ENCODE assay signal across 27 cellular contexts in the genomic region with DNA sequence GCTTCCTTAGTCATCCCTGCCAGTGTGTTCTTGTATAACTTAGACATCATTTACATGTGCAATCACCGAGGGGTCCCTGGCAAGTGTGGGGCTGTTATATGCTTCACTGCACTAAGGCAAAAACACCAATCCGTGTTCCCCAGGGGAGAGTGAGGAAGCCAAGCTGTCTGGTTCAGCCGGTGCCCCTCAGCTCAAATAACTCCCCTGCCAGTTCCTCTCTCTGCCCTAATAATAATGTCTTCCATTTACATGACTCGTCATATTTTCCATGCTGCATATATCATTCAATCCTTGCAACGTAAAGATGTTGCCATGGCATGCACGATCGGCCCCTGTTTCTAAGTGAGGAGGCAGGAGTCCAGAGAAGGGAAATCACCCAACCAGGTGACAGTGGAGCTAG. TPM values are rescaled to one million over a fixed set of nuclear protein-coding genes. Genes with fewer than 3 reads are reported as not detected.
DNase-seq lines count a peak whose midpoint lies in the region; ATAC-seq, FAIRE-seq and TF ChIP-seq lines count a peak whose summit lies in the region.
"Had no signal": no experiment of that assay in that cellular context is flagged by ENCODE, and none has a peak within 500 bp of the region (broad histone marks: within the 10 kb centered on the region; RNA-seq: fewer than 3 reads in every experiment).

No MANE protein-coding gene starts in this region.

- H3K4me2 ChIP-seq in A549 (no peak overlapping the region), K562 (ENCODE audit: insufficient read depth, low read length) (no peak overlapping the region)

- no peaks in the 10 kb centered on the region for H3K27me3 Mint-ChIP-seq in CD4-positive, alpha-beta memory T cell
- H3K27me3 Mint-ChIP-seq in activated naive CD8-positive, alpha-beta T cell treated with anti-CD3 and anti-CD28 coated beads, Interleukin-2, amount 50 U/mL, for 24 hours: no peaks in the 10 kb centered on the region
- H3K27me3 Mint-ChIP-seq: activated CD4-positive, alpha-beta memory T cell treated with anti-CD3 and anti-CD28 coated beads for 36 hours; brain; CD8-positive, alpha-beta memory T cell had no signal

- peaks cover 18 to 44% of the 10 kb centered on the region in 2 donors for H3K36me3 Mint-ChIP-seq in CD4-positive, alpha-beta memory T cell
- peaks cover 7% of the 10 kb centered on the region for H3K36me3 Mint-ChIP-seq in activated naive CD8-positive, alpha-beta T cell treated with anti-CD3 and anti-CD28 coated beads, Interleukin-2, amount 50 U/mL, for 24 hours (ENCODE audit: low read depth)

- no peaks in the 10 kb centered on the region for H3K9me1 ChIP-seq in K562 (ENCODE audit: control insufficient read depth, insufficient read depth, low read length)

- TF ChIP-seq EP300 in A549 (IDR thresholded peaks at IDR 0.05) (no peak), K562 (IDR thresholded peaks at IDR 0.05; ENCODE audit: low read length) (no peak)

- H4K20me1 ChIP-seq in K562 (replicated peaks; ENCODE audit: control insufficient read depth, insufficient read depth, low read length): 0 out of 2 replicates have a peak, but pooled peaks cover 4% of the 10 kb centered on the region

- POLR2A ChIA-PET in A549 (lab: Yijun Ruan, JAX): no interaction called here
- POLR2A ChIA-PET in CD4-positive, alpha-beta memory T cell (lab: Charles Lee; ENCODE audit: partially characterized antibody): interaction anchor here (3.1 kb wide), 1 partner anchor 97 kb away, joined by 20 read pairs; no protein-coding TSS in a partner anchor
- POLR2A ChIA-PET in K562 (lab: Yijun Ruan, JAX): no interaction called here

- H3K9me3 ChIP-seq in A549: no peaks in the 10 kb centered on the region
- no peaks in the 10 kb centered on the region for H3K9me3 ChIP-seq in CD4-positive, alpha-beta memory T cell (ENCODE audit: control insufficient read depth in 1 of 2, low read length in 2 of 2)
- no peaks in the 10 kb centered on the region for H3K9me3 ChIP-seq in K562 (replicated peaks; ENCODE audit: control insufficient read depth, insufficient read depth, low read depth, low read length)
- H3K9me3 ChIP-seq: esophagus muscularis mucosa, lower lobe of right lung, psoas muscle had no signal

- no peak for FAIRE-seq in A549 (lab: Jason Lieb, UNC)
- no peak for FAIRE-seq in K562 (lab: Jason Lieb, UNC)
- FAIRE-seq: frontal cortex, islet of Langerhans, urothelium cell line had no signal

- in situ Hi-C loops in K562 (cut with MboI): loop anchor here (10.0 kb wide), 1 partner anchor 222 kb away; no protein-coding TSS in a partner anchor

- peaks cover 30% of the 10 kb centered on the region for H3K36me3 ChIP-seq in CD4-positive, alpha-beta memory T cell (ENCODE audit: insufficient read depth, low read length)
- peaks cover 6% of the 10 kb centered on the region; the same call in 2 of the 3 replicates for H3K36me3 ChIP-seq in K562 (ENCODE audit: control insufficient read depth, insufficient read depth, low read length)

- TF ChIP-seq CTCF in A549 (IDR thresholded peaks at IDR 0.05) (no peak), K562 (IDR thresholded peaks at IDR 0.05 in 2 of 3, conservative IDR thresholded peaks at IDR 0.05 in 1 of 3; ENCODE audit: insufficient read depth in 2 of 3, low read depth in 1 of 3, low read length in 3 of 3) (no peak)

- H3K4me3 Mint-ChIP-seq in CD4-positive, alpha-beta memory T cell: no peak overlapping the region
- no peak overlapping the region for H3K4me3 Mint-ChIP-seq in activated naive CD8-positive, alpha-beta T cell treated with anti-CD3 and anti-CD28 coated beads, Interleukin-2, amount 50 U/mL, for 24 hours
- H3K4me3 Mint-ChIP-seq: activated CD4-positive, alpha-beta memory T cell treated with anti-CD3 and anti-CD28 coated beads for 36 hours; brain; CD8-positive, alpha-beta memory T cell had no signal

- ATAC-seq in A549 (no peak), K562 (no peak), esophagus mucosa (no peak)
- ATAC-seq in activated naive CD8-positive, alpha-beta T cell treated with anti-CD3 and anti-CD28 coated beads, Interleukin-2, amount 50 U/mL, for 24 hours: no peak
- ATAC-seq: lower lobe of right lung, psoas muscle had no signal

- H2AFZ ChIP-seq in K562 (ENCODE audit: low read depth, low read length): no peak overlapping the region

- no peaks in the 10 kb centered on the region for H3K79me2 ChIP-seq in K562 (ENCODE audit: control insufficient read depth, insufficient read depth, low read length)

- no peak overlapping the region for H3K4me3 ChIP-seq in A549
- no peak overlapping the region for H3K4me3 ChIP-seq in CD4-positive, alpha-beta memory T cell (ENCODE audit: low read length in 2 of 2)
- no peak overlapping the region for H3K4me3 ChIP-seq in K562
- H3K4me3 ChIP-seq: esophagus muscularis mucosa, lower lobe of right lung, psoas muscle had no signal

- no TSS peak for BruUV-seq in K562 (replicated peaks; lab: Mats Ljungman, UMichigan)

- H3K9ac ChIP-seq in K562 (ENCODE audit: insufficient read depth in 1 of 2, low read depth in 2 of 2, low read length in 2 of 2): no peak overlapping the region

- no peak overlapping the region for H3K27ac ChIP-seq in A549
- H3K27ac ChIP-seq in CD4-positive, alpha-beta memory T cell (ENCODE audit: low read depth, low read length): no peak overlapping the region
- no peak overlapping the region for H3K27ac ChIP-seq in K562 (ENCODE audit: extremely low read depth, low read depth, low read length)
- H3K27ac ChIP-seq: esophagus muscularis mucosa, lower lobe of right lung, psoas muscle had no signal

- H3K4me1 ChIP-seq in A549 (no peaks in the 10 kb centered on the region), K562 (replicated peaks in 1 of 2; ENCODE audit: control insufficient read depth in 2 of 2, insufficient read depth in 2 of 2, low read length in 2 of 2) (no peaks in the 10 kb centered on the region)
- H3K4me1 ChIP-seq in CD4-positive, alpha-beta memory T cell (ENCODE audit: insufficient read depth, low read length): no peaks in the 10 kb centered on the region
- H3K4me1 ChIP-seq: esophagus muscularis mucosa, lower lobe of right lung, psoas muscle had no signal

- 87% methylated on average over 7 of the region's 7 CpGs for WGBS in A549 (ENCODE audit: missing lambda C conversion rate)
- WGBS in K562 (ENCODE audit: insufficient coverage, low coverage, missing lambda C conversion rate): 13% methylated on average over 7 of the region's 7 CpGs

- CTCF ChIA-PET in A549 (lab: Yijun Ruan, JAX) (interaction anchor here (4.2 to 4.5 kb wide), 3 partner anchors 9 to 97 kb away, joined by 39 to 53 read pairs (median 46); no protein-coding TSS in a partner anchor), K562 (lab: Yijun Ruan, JAX; ENCODE audit: low intra/inter-chr PET ratio) (interaction anchor here (1.6 kb wide), 1 partner anchor 97 kb away, joined by 3 read pairs; no protein-coding TSS in a partner anchor)
- CTCF ChIA-PET in CD4-positive, alpha-beta memory T cell (lab: Charles Lee; ENCODE audit: partially characterized antibody): interaction anchor here (1.5 to 7.0 kb wide), 6 partner anchors 12 to 627 kb away, joined by 5 to 160 read pairs (median 24); a partner anchor contains a TSS

- H3K27ac Mint-ChIP-seq in CD4-positive, alpha-beta memory T cell: peak overlapping the region in 4 of 7 donors; percentile 47 to 58 (median 56)
- no peak overlapping the region for H3K27ac Mint-ChIP-seq in activated naive CD8-positive, alpha-beta T cell treated with anti-CD3 and anti-CD28 coated beads, Interleukin-2, amount 50 U/mL, for 24 hours
- H3K27ac Mint-ChIP-seq: activated CD4-positive, alpha-beta memory T cell treated with anti-CD3 and anti-CD28 coated beads for 36 hours had no signal

- H3K27me3 ChIP-seq in CD4-positive, alpha-beta memory T cell (ENCODE audit: insufficient read depth, low read length): no peaks in the 10 kb centered on the region
- H3K27me3 ChIP-seq in K562 (ENCODE audit: control insufficient read depth in 2 of 2, insufficient read depth in 2 of 2, low read length in 2 of 2): no peaks in the 10 kb centered on the region
- H3K27me3 ChIP-seq: esophagus muscularis mucosa had no signal

- no peak for DNase-seq in A549 (ENCODE audit: low read depth in 1 of 2, low spot score in 1 of 2)
- no peak for DNase-seq in CD4-positive, alpha-beta memory T cell
- DNase-seq in NCI-H1694 (lab: John Stamatoyannopoulos, UW): peak; percentile 32
- no peak for DNase-seq in K562 (ENCODE audit: extremely low read depth in 1 of 4, low spot score in 3 of 4)
- DNase-seq in activated naive CD8-positive, alpha-beta T cell treated with anti-CD3 and anti-CD28 coated beads, Interleukin-2, amount 50 U/mL, for 24 hours: no peak
- no peak for DNase-seq in NCI-H2196 (lab: John Stamatoyannopoulos, UW; ENCODE audit: unreplicated experiment)
- DNase-seq in Kasumi-1 (lab: John Stamatoyannopoulos, UW): no peak
- DNase-seq: activated CD4-positive, alpha-beta memory T cell treated with anti-CD3 and anti-CD28 coated beads for 36 hours; activated gamma-delta T cell; CD8-positive, alpha-beta memory T cell; DMS79 treated with DMSO at 0.1 percent for 48 hours; effector CD8-positive, alpha-beta T cell; H7; lower lobe of right lung; NCI-H2081; NCI-H524; psoas muscle; T-helper 9 cell had no signal

- H3K9me3 Mint-ChIP-seq in CD4-positive, alpha-beta memory T cell: no peaks in the 10 kb centered on the region
- H3K9me3 Mint-ChIP-seq in activated naive CD8-positive, alpha-beta T cell treated with anti-CD3 and anti-CD28 coated beads, Interleukin-2, amount 50 U/mL, for 24 hours: no peaks in the 10 kb centered on the region
- H3K9me3 Mint-ChIP-seq: activated CD4-positive, alpha-beta memory T cell treated with anti-CD3 and anti-CD28 coated beads for 36 hours; brain; CD8-positive, alpha-beta memory T cell had no signal

- H3K4me1 Mint-ChIP-seq in CD4-positive, alpha-beta memory T cell: peaks cover 0 to 16% (median 4%) of the 10 kb centered on the region in 4 donors
- H3K4me1 Mint-ChIP-seq in activated naive CD8-positive, alpha-beta T cell treated with anti-CD3 and anti-CD28 coated beads, Interleukin-2, amount 50 U/mL, for 24 hours: peaks cover 17% of the 10 kb centered on the region

- TF ChIP-seq RAD21 in A549 (conservative IDR thresholded peaks at IDR 0.05 in 1 of 2, IDR thresholded peaks at IDR 0.05 in 1 of 2) (no peak), K562 (CRISPR knock-in tag; conservative IDR thresholded peaks at IDR 0.05 in 1 of 2, IDR thresholded peaks at IDR 0.05 in 1 of 2) (no peak)

- TF ChIP-seq POLR2A in A549 (IDR thresholded peaks at IDR 0.05; ENCODE audit: low read length) (no peak), K562 (conservative IDR thresholded peaks at IDR 0.05) (no peak)

- intact Hi-C loops in CD4-positive, alpha-beta memory T cell (cut with micrococcal nuclease): no loop called here
- intact Hi-C loops in K562 (cut with micrococcal nuclease): loop anchor here (5.0 kb wide), 1 partner anchor 220 kb away; no protein-coding TSS in a partner anchor

RNA-seq across cellular contexts. Expression of a gene that starts 24.4 kb away (rescaled TPM):
- polyA plus RNA-seq in A549 (2011; rRNA removed) (39.1 and 49.5 TPM in 2 replicates), A549 (2017; fragmentation: RNase III; extraction: RNeasy Plus Mini Kit Qiagen cat#74134 plus additional on column Dnase treatment) (25.7 to 27.8 TPM (median 26.4 TPM) in 3 replicates), K562 (2011; rRNA removed) (90.9 and 102 TPM in 2 replicates), K562 (2014; fragmentation: Illumina TruSeq; extraction: Trizol) (58.9 and 66.4 TPM in 2 replicates), K562 (2014; fragmentation: Nextera tagmentation; extraction: Ambion mirVana) (10 to 100 TPM; 26.9 to 46.8 TPM), K562 (2014; rRNA removed) (46.0 and 49.9 TPM in 2 replicates)
- polyA plus RNA-seq in A549 (2012; cell fraction: cytosol; rRNA removed): 14.7 and 18.7 TPM in 2 replicates
- 9.2 and 12.5 TPM in 2 replicates for polyA plus RNA-seq in A549 (2012; cell fraction: nucleus; rRNA removed)
- polyA minus RNA-seq in A549 (2011; rRNA and poly(A)+ RNA removed): 63.4 and 64.2 TPM in 2 replicates
- 10 to 100 TPM; 10.9 to 11.0 TPM for total RNA-seq in CD4-positive, alpha-beta memory T cell
- polyA plus RNA-seq in CD4-positive, alpha-beta memory T cell: 1 to 10 TPM; 4.4 to 7.8 TPM
- total RNA-seq in K562 (2011; cell fraction: chromatin; rRNA removed; ENCODE audit: low replicate concordance): 90.8 and 103 TPM in 2 replicates
- 62.9 and 67.9 TPM in 2 replicates for total RNA-seq in K562 (2011; cell fraction: nucleolus; rRNA removed)
- 112 and 149 TPM in 2 replicates for total RNA-seq in K562 (2011; cell fraction: nucleoplasm; rRNA removed)
- total RNA-seq in K562 (2014; rRNA removed) (45.8 and 47.0 TPM in 2 replicates), K562 (2014; rRNA removed; fragmentation: Illumina TruSeq; extraction: Trizol) (80.0 and 86.4 TPM in 2 replicates), K562 (2015; rRNA removed; fragmentation: Illumina TruSeq; extraction: Trizol) (71.9 and 74.7 TPM in 2 replicates), K562 (2021) (64.5 and 74.2 TPM in 2 replicates), esophagus mucosa (15.9 TPM)
- polyA plus RNA-seq in K562 (2011; cell fraction: cytosol; rRNA removed): 51.9 and 99.8 TPM in 2 replicates
- polyA plus RNA-seq in K562 (2011; cell fraction: nucleus; rRNA removed): 26.4 and 44.3 TPM in 2 replicates
- 30.7 and 38.2 TPM in 2 replicates for polyA plus RNA-seq in K562 (2012)
- polyA minus RNA-seq in K562 (2011; rRNA and poly(A)+ RNA removed): 151 and 183 TPM in 2 replicates
- 51.7 and 72.3 TPM in 2 replicates for polyA minus RNA-seq in K562 (2011; cell fraction: cytosol; rRNA and poly(A)+ RNA removed)
- 25.2 and 47.9 TPM in 2 replicates for polyA minus RNA-seq in K562 (2011; cell fraction: nucleus; rRNA and poly(A)+ RNA removed)

RNA-seq across cellular contexts. Expression of a gene that starts 27.1 kb away (rescaled TPM):
- polyA plus RNA-seq in A549 (2011; rRNA removed) (30.1 and 34.6 TPM in 2 replicates), A549 (2017; fragmentation: RNase III; extraction: RNeasy Plus Mini Kit Qiagen cat#74134 plus additional on column Dnase treatment) (12.7 to 15.4 TPM (median 15.4 TPM) in 3 replicates), K562 (2011; rRNA removed) (35.6 and 37.5 TPM in 2 replicates), K562 (2014; fragmentation: Illumina TruSeq; extraction: Trizol) (25.0 and 27.3 TPM in 2 replicates), K562 (2014; fragmentation: Nextera tagmentation; extraction: Ambion mirVana) (10 to 100 TPM; 11.5 to 15.2 TPM), K562 (2014; rRNA removed) (19.2 and 21.3 TPM in 2 replicates)
- 9.2 and 11.3 TPM in 2 replicates for polyA plus RNA-seq in A549 (2012; cell fraction: cytosol; rRNA removed)
- 6.6 and 9.2 TPM in 2 replicates for polyA plus RNA-seq in A549 (2012; cell fraction: nucleus; rRNA removed)
- 14.3 and 16.6 TPM in 2 replicates for polyA minus RNA-seq in A549 (2011; rRNA and poly(A)+ RNA removed)
- total RNA-seq in CD4-positive, alpha-beta memory T cell: 10 to 100 TPM; 14.8 to 15.2 TPM
- 10 to 100 TPM; 25.2 to 30.5 TPM for polyA plus RNA-seq in CD4-positive, alpha-beta memory T cell
- total RNA-seq in K562 (2011; cell fraction: chromatin; rRNA removed; ENCODE audit: low replicate concordance): 23.9 and 24.2 TPM in 2 replicates
- total RNA-seq in K562 (2011; cell fraction: nucleolus; rRNA removed): 24.2 and 25.8 TPM in 2 replicates
- total RNA-seq in K562 (2011; cell fraction: nucleoplasm; rRNA removed): 26.2 and 36.1 TPM in 2 replicates
- total RNA-seq in K562 (2014; rRNA removed) (17.8 and 23.8 TPM in 2 replicates), K562 (2014; rRNA removed; fragmentation: Illumina TruSeq; extraction: Trizol) (21.6 and 23.9 TPM in 2 replicates), K562 (2015; rRNA removed; fragmentation: Illumina TruSeq; extraction: Trizol) (17.9 and 19.6 TPM in 2 replicates), K562 (2021) (15.3 and 15.5 TPM in 2 replicates), esophagus mucosa (20.1 TPM)
- polyA plus RNA-seq in K562 (2011; cell fraction: cytosol; rRNA removed): 27.6 and 37.8 TPM in 2 replicates
- 19.0 and 21.7 TPM in 2 replicates for polyA plus RNA-seq in K562 (2011; cell fraction: nucleus; rRNA removed)
- polyA plus RNA-seq in K562 (2012): 17.0 and 25.2 TPM in 2 replicates
- polyA minus RNA-seq in K562 (2011; rRNA and poly(A)+ RNA removed): 27.7 and 28.8 TPM in 2 replicates
- polyA minus RNA-seq in K562 (2011; cell fraction: cytosol; rRNA and poly(A)+ RNA removed): 8.5 and 12.5 TPM in 2 replicates
- 4.6 and 7.3 TPM in 2 replicates for polyA minus RNA-seq in K562 (2011; cell fraction: nucleus; rRNA and poly(A)+ RNA removed)

RNA-seq across cellular contexts. Expression of a gene that starts 31.5 kb away (rescaled TPM):
- 0.13 TPM in 1 of 2 replicates, not detected in the other for polyA plus RNA-seq in A549 (2011; rRNA removed)
- not detected in 2 replicates for polyA plus RNA-seq in A549 (2012; cell fraction: cytosol; rRNA removed)
- not detected in 2 replicates for polyA plus RNA-seq in A549 (2012; cell fraction: nucleus; rRNA removed)
- not detected in 3 replicates for polyA plus RNA-seq in A549 (2017; fragmentation: RNase III; extraction: RNeasy Plus Mini Kit Qiagen cat#74134 plus additional on column Dnase treatment)
- not detected in 2 replicates for polyA minus RNA-seq in A549 (2011; rRNA and poly(A)+ RNA removed)
- not detected for total RNA-seq in CD4-positive, alpha-beta memory T cell
- polyA plus RNA-seq in CD4-positive, alpha-beta memory T cell: not detected
- not detected in 2 replicates for total RNA-seq in K562 (2011; cell fraction: chromatin; rRNA removed; ENCODE audit: low replicate concordance)
- total RNA-seq in K562 (2011; cell fraction: nucleolus; rRNA removed): not detected in 2 replicates
- total RNA-seq in K562 (2011; cell fraction: nucleoplasm; rRNA removed): not detected in 2 replicates
- not detected in 2 replicates for total RNA-seq in K562 (2014; rRNA removed)
- total RNA-seq in K562 (2014; rRNA removed; fragmentation: Illumina TruSeq; extraction: Trizol): not detected in 2 replicates
- total RNA-seq in K562 (2015; rRNA removed; fragmentation: Illumina TruSeq; extraction: Trizol): not detected in 2 replicates
- not detected in 2 replicates for total RNA-seq in K562 (2021)
- polyA plus RNA-seq in K562 (2011; rRNA removed): not detected in 2 replicates
- polyA plus RNA-seq in K562 (2011; cell fraction: cytosol; rRNA removed): not detected in 2 replicates
- polyA plus RNA-seq in K562 (2011; cell fraction: nucleus; rRNA removed): not detected in 2 replicates
- 0.07 TPM in 1 of 2 replicates, not detected in the other for polyA plus RNA-seq in K562 (2012)
- not detected in 2 replicates for polyA plus RNA-seq in K562 (2014; fragmentation: Illumina TruSeq; extraction: Trizol)
- polyA plus RNA-seq in K562 (2014; fragmentation: Nextera tagmentation; extraction: Ambion mirVana): not detected
- polyA plus RNA-seq in K562 (2014; rRNA removed): not detected in 2 replicates
- polyA minus RNA-seq in K562 (2011; rRNA and poly(A)+ RNA removed): not detected in 2 replicates
- polyA minus RNA-seq in K562 (2011; cell fraction: cytosol; rRNA and poly(A)+ RNA removed): not detected in 2 replicates
- polyA minus RNA-seq in K562 (2011; cell fraction: nucleus; rRNA and poly(A)+ RNA removed): 0.78 TPM in 1 of 2 replicates, not detected in the other
- total RNA-seq in esophagus mucosa: not detected
- total RNA-seq: activated CD4-positive, alpha-beta memory T cell treated with anti-CD3 and anti-CD28 coated beads for 36 hours; CD8-positive, alpha-beta memory T cell; esophagus muscularis mucosa; frontal cortex; H7; lower lobe of right lung; psoas muscle; skeletal muscle tissue; temporal lobe had no signal
- polyA plus RNA-seq: adipose tissue; CD8-positive, alpha-beta memory T cell; psoas muscle had no signal
